In the genomic region with DNA sequence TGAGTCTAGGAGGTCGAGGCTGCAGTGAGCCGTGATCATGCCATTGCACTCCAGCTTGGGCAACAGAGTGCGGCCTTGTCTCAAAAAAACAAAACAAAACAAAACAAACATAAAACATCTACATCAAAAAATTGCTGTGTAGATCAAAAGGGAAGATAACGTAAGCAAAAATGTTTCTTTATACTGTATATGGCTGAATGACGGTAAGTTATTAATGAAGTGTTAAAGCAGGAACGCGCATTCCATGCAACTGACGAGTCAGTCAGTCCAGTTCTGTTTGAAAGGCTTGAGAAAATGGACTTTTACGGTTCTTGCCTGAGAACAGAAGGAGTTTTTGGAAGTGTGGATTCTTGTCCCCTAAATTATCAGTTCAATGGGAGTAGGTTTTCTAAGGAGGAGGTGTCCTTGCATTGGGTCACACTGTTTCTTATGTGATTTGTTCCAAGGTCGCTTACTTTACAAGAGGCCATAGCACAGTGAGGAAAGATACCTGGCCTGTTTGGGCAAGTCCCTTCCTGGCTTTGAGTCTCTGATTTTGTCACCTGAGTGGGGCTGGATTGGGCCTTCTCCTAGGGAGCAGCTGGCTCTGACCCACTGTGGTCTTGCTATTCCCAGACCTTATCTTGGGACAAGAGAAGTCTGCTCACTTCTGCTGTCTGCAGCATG, we compare ENCODE assay signal across 2 cellular contexts.
TF ChIP-seq lines count a peak whose summit lies in the region.

No MANE protein-coding gene starts in this region.

TF ChIP-seq in IMR-90, 13 proteins besides CTCF, POLR2A, EP300 and RAD21:
- TF ChIP-seq, protein P1, sequence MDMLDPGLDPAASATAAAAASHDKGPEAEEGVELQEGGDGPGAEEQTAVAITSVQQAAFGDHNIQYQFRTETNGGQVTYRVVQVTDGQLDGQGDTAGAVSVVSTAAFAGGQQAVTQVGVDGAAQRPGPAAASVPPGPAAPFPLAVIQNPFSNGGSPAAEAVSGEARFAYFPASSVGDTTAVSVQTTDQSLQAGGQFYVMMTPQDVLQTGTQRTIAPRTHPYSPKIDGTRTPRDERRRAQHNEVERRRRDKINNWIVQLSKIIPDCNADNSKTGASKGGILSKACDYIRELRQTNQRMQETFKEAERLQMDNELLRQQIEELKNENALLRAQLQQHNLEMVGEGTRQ (IDR thresholded peaks at IDR 0.05; ENCODE audit: low read depth, low read length): no peak
- TF ChIP-seq, protein P2, sequence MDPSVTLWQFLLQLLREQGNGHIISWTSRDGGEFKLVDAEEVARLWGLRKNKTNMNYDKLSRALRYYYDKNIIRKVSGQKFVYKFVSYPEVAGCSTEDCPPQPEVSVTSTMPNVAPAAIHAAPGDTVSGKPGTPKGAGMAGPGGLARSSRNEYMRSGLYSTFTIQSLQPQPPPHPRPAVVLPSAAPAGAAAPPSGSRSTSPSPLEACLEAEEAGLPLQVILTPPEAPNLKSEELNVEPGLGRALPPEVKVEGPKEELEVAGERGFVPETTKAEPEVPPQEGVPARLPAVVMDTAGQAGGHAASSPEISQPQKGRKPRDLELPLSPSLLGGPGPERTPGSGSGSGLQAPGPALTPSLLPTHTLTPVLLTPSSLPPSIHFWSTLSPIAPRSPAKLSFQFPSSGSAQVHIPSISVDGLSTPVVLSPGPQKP (IDR thresholded peaks at IDR 0.05; ENCODE audit: borderline replicate concordance, low read depth, low read length): no peak
- TF ChIP-seq BHLHE40 (IDR thresholded peaks at IDR 0.05; ENCODE audit: low read depth, low read length) (peak; percentile 8; the same call in 1 of the 2 replicates), RFX5 (IDR thresholded peaks at IDR 0.05; ENCODE audit: low read depth, low read length) (no peak), RCOR1 (IDR thresholded peaks at IDR 0.05; ENCODE audit: insufficient replicate concordance, low read length) (no peak), MAZ (IDR thresholded peaks at IDR 0.05; ENCODE audit: borderline replicate concordance, low read depth, low read length) (no peak), FOS (IDR thresholded peaks at IDR 0.05; ENCODE audit: low read depth, low read length) (peak; percentile 43), NFE2L2 (IDR thresholded peaks at IDR 0.05; ENCODE audit: low read depth, low read length) (no peak), CEBPB (IDR thresholded peaks at IDR 0.05; ENCODE audit: low read depth, low read length) (no peak), CHD1 (IDR thresholded peaks at IDR 0.05; ENCODE audit: low read depth, low read length) (no peak), MXI1 (IDR thresholded peaks at IDR 0.05; ENCODE audit: borderline replicate concordance, low read depth, low read length) (no peak), MAFK (IDR thresholded peaks at IDR 0.05; ENCODE audit: low read depth, low read length) (peak; percentile 62), SMC3 (IDR thresholded peaks at IDR 0.05; ENCODE audit: low read depth, low read length) (no peak)

TF ChIP-seq in H1, 55 proteins besides CTCF, POLR2A, EP300 and RAD21:
- TF ChIP-seq NANOG (IDR thresholded peaks at IDR 0.05; ENCODE audit: insufficient read depth, low read depth, low read length, poor library complexity, severe bottlenecking) (no peak), TCF12 (IDR thresholded peaks at IDR 0.05; ENCODE audit: low read depth, low read length) (no peak), RFX5 (IDR thresholded peaks at IDR 0.05; ENCODE audit: borderline replicate concordance, low read depth, low read length) (no peak), KDM5A (IDR thresholded peaks at IDR 0.05; ENCODE audit: low read length) (no peak), ZNF274 (IDR thresholded peaks at IDR 0.05; ENCODE audit: borderline replicate concordance, extremely low read depth, low read length) (no peak), SP2 (IDR thresholded peaks at IDR 0.05; ENCODE audit: low read length) (no peak), SP1 (IDR thresholded peaks at IDR 0.05; ENCODE audit: low read depth, low read length) (no peak), EGR1 (IDR thresholded peaks at IDR 0.05; ENCODE audit: borderline replicate concordance, low read depth, low read length) (no peak), NRF1 (IDR thresholded peaks at IDR 0.05; ENCODE audit: low read depth, low read length) (no peak), POLR2AphosphoS5 (IDR thresholded peaks at IDR 0.05; ENCODE audit: low read depth, low read length) (no peak), SIX5 (IDR thresholded peaks at IDR 0.05; ENCODE audit: low read depth, low read length) (no peak), GABPA (IDR thresholded peaks at IDR 0.05; ENCODE audit: borderline replicate concordance, insufficient read depth, low read length) (no peak), BACH1 (IDR thresholded peaks at IDR 0.05; ENCODE audit: low read length) (no peak), RXRA (IDR thresholded peaks at IDR 0.05; ENCODE audit: insufficient read depth, low read depth, low read length) (no peak)
- TF ChIP-seq, protein P3, sequence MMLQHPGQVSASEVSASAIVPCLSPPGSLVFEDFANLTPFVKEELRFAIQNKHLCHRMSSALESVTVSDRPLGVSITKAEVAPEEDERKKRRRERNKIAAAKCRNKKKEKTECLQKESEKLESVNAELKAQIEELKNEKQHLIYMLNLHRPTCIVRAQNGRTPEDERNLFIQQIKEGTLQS (IDR thresholded peaks at IDR 0.05; ENCODE audit: insufficient read depth, low read depth, low read length): no peak
TF ChIP-seq in H1: peak in this region for 0.
